Comparison of ENCODE assay signal across 20 cellular contexts in the genomic region with DNA sequence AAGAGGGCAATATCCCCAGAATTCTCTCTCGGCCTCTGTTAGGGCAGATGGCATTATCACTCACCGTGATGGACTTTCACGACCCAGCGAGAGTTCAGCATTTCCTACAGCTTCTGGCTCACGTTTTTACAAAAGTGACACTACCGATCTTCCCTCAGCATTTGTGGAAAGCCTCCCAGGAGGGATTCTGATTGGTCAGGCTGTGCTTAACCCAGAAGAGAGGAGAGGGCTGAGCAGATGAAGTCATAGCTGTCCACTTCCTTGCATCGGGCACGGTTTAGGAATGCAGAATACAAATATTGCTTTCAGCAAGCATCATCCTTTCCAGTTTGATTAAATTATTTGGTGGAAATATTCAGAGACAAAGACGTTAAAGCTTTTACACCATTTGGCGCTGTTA.
"Had no signal": no experiment of that assay in that cellular context is flagged by ENCODE, and none has a peak within 500 bp of the region (broad histone marks: within the 10 kb centered on the region; RNA-seq: fewer than 3 reads in every experiment).

No MANE protein-coding gene starts in this region.

- H3K27me3 ChIP-seq: right atrium auricular region, testis, tibial nerve, uterus had no signal

- H3K4me3 ChIP-seq: dorsolateral prefrontal cortex, prostate gland, right atrium auricular region, testis, tibial nerve, upper lobe of right lung, uterus had no signal

- DNase-seq: dorsolateral prefrontal cortex; effector CD4-positive, alpha-beta T cell; hypothalamus; kidney; mesenchymal stem cell; midbrain; naive thymus-derived CD8-positive, alpha-beta T cell; stimulated activated CD4-positive, alpha-beta T cell treated with anti-CD3 and anti-CD28 coated beads, Interleukin-4, amount 100 ng/mL, for 4 hours; stimulated activated naive CD8-positive, alpha-beta T cell treated with anti-CD3 and anti-CD28 coated beads, Interleukin-15, Interleukin-2, amounts not matched to agents 100 U/mL and 50 U/mL, for 24 hours; substantia nigra; testis; upper lobe of right lung; uterus had no signal

- H3K27ac ChIP-seq: dorsolateral prefrontal cortex, parathyroid adenoma, prostate gland, right atrium auricular region, testis, tibial nerve, upper lobe of right lung, uterus had no signal

- H2AFZ ChIP-seq: parathyroid adenoma had no signal

- ATAC-seq: left lobe of liver; naive thymus-derived CD8-positive, alpha-beta T cell; sciatic nerve; stimulated activated memory B cell treated with anti-CD40 and anti-IgM and Interleukin-4, amounts not matched to agents 10 μg/mL and 1 μg/mL and 100 μg/mL, for 72 hours; stimulated activated naive CD8-positive, alpha-beta T cell treated with anti-CD3 and anti-CD28 coated beads, Interleukin-15, Interleukin-2, amounts not matched to agents 100 U/mL and 50 U/mL, for 24 hours; upper lobe of right lung had no signal

- H3K4me1 ChIP-seq: prostate gland, right atrium auricular region, testis, tibial nerve, upper lobe of right lung, uterus had no signal

- H3K36me3 ChIP-seq: prostate gland, right atrium auricular region, tibial nerve, upper lobe of right lung, uterus had no signal

- H3K9me3 ChIP-seq: prostate gland, testis, upper lobe of right lung, uterus had no signal

- H3K9ac ChIP-seq: parathyroid adenoma had no signal

- H3K79me2 ChIP-seq: parathyroid adenoma had no signal
